In genomic region chr11:66081505-66081904, GRCh38 we compare ENCODE assay signal across 1 cellular context.
TF ChIP-seq lines count a peak whose summit lies in the region.

No MANE protein-coding gene starts in this region.

TF ChIP-seq in K562, 482 proteins besides CTCF, POLR2A, EP300 and RAD21 (continues in another document):
- TF ChIP-seq CBX5 (IDR thresholded peaks at IDR 0.05; ENCODE audit: borderline replicate concordance, low read depth) (no peak), ZNF143 (CRISPR knock-in tag; IDR thresholded peaks at IDR 0.05) (no peak), BCL6 (CRISPR knock-in tag; IDR thresholded peaks at IDR 0.05) (no peak), GABPB2 (CRISPR knock-in tag; conservative IDR thresholded peaks at IDR 0.05) (no peak), ZNF121 (CRISPR knock-in tag; conservative IDR thresholded peaks at IDR 0.05) (no peak), SMAD4 (CRISPR knock-in tag; conservative IDR thresholded peaks at IDR 0.05) (0 out of 2 replicates have a peak, but pooled peaks have one; percentile 24), TBL1XR1 (IDR thresholded peaks at IDR 0.05; ENCODE audit: low read length in 2 of 2) (no peak), GABPA (tag; conservative IDR thresholded peaks at IDR 0.05; ENCODE audit: low read depth) (0 out of 2 replicates have a peak, but pooled peaks have one; percentile 16), ETS2 (tag; IDR thresholded peaks at IDR 0.05; ENCODE audit: borderline replicate concordance, poor library complexity, severe bottlenecking) (no peak), SAFB (IDR thresholded peaks at IDR 0.05; ENCODE audit: borderline replicate concordance, low read depth, low read length) (no peak), POLR3G (IDR thresholded peaks at IDR 0.05; ENCODE audit: extremely low read depth, insufficient read length, insufficient replicate concordance) (no peak), ZNF41 (CRISPR knock-in tag; conservative IDR thresholded peaks at IDR 0.05) (no peak), MXI1 (IDR thresholded peaks at IDR 0.05; ENCODE audit: low read depth, low read length) (no peak), MTA3 (IDR thresholded peaks at IDR 0.05; ENCODE audit: borderline replicate concordance) (no peak), MED1 (CRISPR knock-in tag; IDR thresholded peaks at IDR 0.05; ENCODE audit: borderline replicate concordance) (no peak), ZBTB7A (IDR thresholded peaks at IDR 0.05; ENCODE audit: borderline replicate concordance, control insufficient read depth, low read depth, low read length) (no peak), NR2C1 (IDR thresholded peaks at IDR 0.05) (no peak), NR2C1 (tag; IDR thresholded peaks at IDR 0.05) (no peak), ZNF444 (CRISPR knock-in tag; IDR thresholded peaks at IDR 0.05) (no peak), CHD4 (IDR thresholded peaks at IDR 0.05; ENCODE audit: insufficient read depth, insufficient replicate concordance, low read depth, low read length, poor library complexity, severe bottlenecking) (no peak), MEIS2 (IDR thresholded peaks at IDR 0.05; ENCODE audit: partially characterized antibody) (peak; percentile 30), DMBX1 (CRISPR knock-in tag; IDR thresholded peaks at IDR 0.05; ENCODE audit: borderline replicate concordance) (no peak), GTF2E2 (tag; IDR thresholded peaks at IDR 0.05) (no peak), HES1 (IDR thresholded peaks at IDR 0.05; ENCODE audit: low read depth) (no peak), CREB5 (CRISPR knock-in tag; IDR thresholded peaks at IDR 0.05) (no peak), ZNF696 (CRISPR knock-in tag; conservative IDR thresholded peaks at IDR 0.05) (no peak), L3MBTL2 (IDR thresholded peaks at IDR 0.05) (no peak), SP1 (CRISPR knock-in tag; IDR thresholded peaks at IDR 0.05) (no peak), TFAP4 (CRISPR knock-in tag; IDR thresholded peaks at IDR 0.05; ENCODE audit: borderline replicate concordance) (no peak), SAP30 (IDR thresholded peaks at IDR 0.05; ENCODE audit: borderline replicate concordance, insufficient read depth, low read depth, low read length, poor library complexity, severe bottlenecking) (no peak), PURB (CRISPR knock-in tag; IDR thresholded peaks at IDR 0.05; ENCODE audit: low read depth) (no peak), FOXK1 (CRISPR knock-in tag; IDR thresholded peaks at IDR 0.05; ENCODE audit: borderline replicate concordance) (no peak), BCOR (IDR thresholded peaks at IDR 0.05) (no peak), RBM25 (IDR thresholded peaks at IDR 0.05; ENCODE audit: low read depth, low read length, severe bottlenecking) (no peak), BRF1 (IDR thresholded peaks at IDR 0.05; ENCODE audit: borderline replicate concordance, extremely low read depth, insufficient read length) (no peak), ZNF584 (CRISPR knock-in tag; IDR thresholded peaks at IDR 0.05; ENCODE audit: low read depth) (no peak), LCOR (CRISPR knock-in tag; IDR thresholded peaks at IDR 0.05) (no peak), NFE2 (IDR thresholded peaks at IDR 0.05; ENCODE audit: low read depth) (no peak), TAF7 (tag; IDR thresholded peaks at IDR 0.05) (no peak), SIX5 (IDR thresholded peaks at IDR 0.05; ENCODE audit: borderline replicate concordance in 1 of 2, insufficient read depth in 1 of 2, low read depth in 1 of 2, low read length in 2 of 2) (no peak), ETV1 (tag; conservative IDR thresholded peaks at IDR 0.05; ENCODE audit: low read depth) (0 out of 2 replicates have a peak, but pooled peaks have one; percentile 35), MCM7 (IDR thresholded peaks at IDR 0.05) (no peak), ZNF395 (CRISPR knock-in tag; IDR thresholded peaks at IDR 0.05) (no peak), CAMTA2 (CRISPR knock-in tag; conservative IDR thresholded peaks at IDR 0.05) (no peak), PYGO2 (tag; IDR thresholded peaks at IDR 0.05) (no peak), ZNF263 (CRISPR knock-in tag; IDR thresholded peaks at IDR 0.05; ENCODE audit: borderline replicate concordance) (no peak), KDM5B (IDR thresholded peaks at IDR 0.05; ENCODE audit: insufficient replicate concordance, low read depth, low read length) (no peak), ARNT (IDR thresholded peaks at IDR 0.05) (no peak), CBFA2T3 (IDR thresholded peaks at IDR 0.05) (no peak), ZFP1 (CRISPR knock-in tag; IDR thresholded peaks at IDR 0.05) (no peak), PBX2 (CRISPR knock-in tag; IDR thresholded peaks at IDR 0.05; ENCODE audit: low read depth) (no peak), PBX2 (tag; conservative IDR thresholded peaks at IDR 0.05; ENCODE audit: low read depth) (no peak), MAZ (CRISPR knock-in tag; conservative IDR thresholded peaks at IDR 0.05 in 1 of 2, IDR thresholded peaks at IDR 0.05 in 1 of 2) (no peak), TCF3 (CRISPR knock-in tag; IDR thresholded peaks at IDR 0.05) (no peak), SMARCA4 (IDR thresholded peaks at IDR 0.05) (no peak), CTBP1 (IDR thresholded peaks at IDR 0.05; ENCODE audit: borderline replicate concordance) (0 out of 2 replicates have a peak, but pooled peaks have one; percentile 17), ZNF311 (CRISPR knock-in tag; IDR thresholded peaks at IDR 0.05) (no peak)
- TF ChIP-seq, protein P1, sequence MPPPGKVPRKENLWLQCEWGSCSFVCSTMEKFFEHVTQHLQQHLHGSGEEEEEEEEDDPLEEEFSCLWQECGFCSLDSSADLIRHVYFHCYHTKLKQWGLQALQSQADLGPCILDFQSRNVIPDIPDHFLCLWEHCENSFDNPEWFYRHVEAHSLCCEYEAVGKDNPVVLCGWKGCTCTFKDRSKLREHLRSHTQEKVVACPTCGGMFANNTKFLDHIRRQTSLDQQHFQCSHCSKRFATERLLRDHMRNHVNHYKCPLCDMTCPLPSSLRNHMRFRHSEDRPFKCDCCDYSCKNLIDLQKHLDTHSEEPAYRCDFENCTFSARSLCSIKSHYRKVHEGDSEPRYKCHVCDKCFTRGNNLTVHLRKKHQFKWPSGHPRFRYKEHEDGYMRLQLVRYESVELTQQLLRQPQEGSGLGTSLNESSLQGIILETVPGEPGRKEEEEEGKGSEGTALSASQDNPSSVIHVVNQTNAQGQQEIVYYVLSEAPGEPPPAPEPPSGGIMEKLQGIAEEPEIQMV (tag; conservative IDR thresholded peaks at IDR 0.05; ENCODE audit: low read depth): no peak
- TF ChIP-seq, protein P2, sequence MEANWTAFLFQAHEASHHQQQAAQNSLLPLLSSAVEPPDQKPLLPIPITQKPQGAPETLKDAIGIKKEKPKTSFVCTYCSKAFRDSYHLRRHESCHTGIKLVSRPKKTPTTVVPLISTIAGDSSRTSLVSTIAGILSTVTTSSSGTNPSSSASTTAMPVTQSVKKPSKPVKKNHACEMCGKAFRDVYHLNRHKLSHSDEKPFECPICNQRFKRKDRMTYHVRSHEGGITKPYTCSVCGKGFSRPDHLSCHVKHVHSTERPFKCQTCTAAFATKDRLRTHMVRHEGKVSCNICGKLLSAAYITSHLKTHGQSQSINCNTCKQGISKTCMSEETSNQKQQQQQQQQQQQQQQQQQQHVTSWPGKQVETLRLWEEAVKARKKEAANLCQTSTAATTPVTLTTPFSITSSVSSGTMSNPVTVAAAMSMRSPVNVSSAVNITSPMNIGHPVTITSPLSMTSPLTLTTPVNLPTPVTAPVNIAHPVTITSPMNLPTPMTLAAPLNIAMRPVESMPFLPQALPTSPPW (CRISPR knock-in tag; IDR thresholded peaks at IDR 0.05): 0 out of 2 replicates have a peak, but pooled peaks have one; percentile 10
- TF ChIP-seq, protein P3, sequence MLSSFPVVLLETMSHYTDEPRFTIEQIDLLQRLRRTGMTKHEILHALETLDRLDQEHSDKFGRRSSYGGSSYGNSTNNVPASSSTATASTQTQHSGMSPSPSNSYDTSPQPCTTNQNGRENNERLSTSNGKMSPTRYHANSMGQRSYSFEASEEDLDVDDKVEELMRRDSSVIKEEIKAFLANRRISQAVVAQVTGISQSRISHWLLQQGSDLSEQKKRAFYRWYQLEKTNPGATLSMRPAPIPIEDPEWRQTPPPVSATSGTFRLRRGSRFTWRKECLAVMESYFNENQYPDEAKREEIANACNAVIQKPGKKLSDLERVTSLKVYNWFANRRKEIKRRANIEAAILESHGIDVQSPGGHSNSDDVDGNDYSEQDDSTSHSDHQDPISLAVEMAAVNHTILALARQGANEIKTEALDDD (IDR thresholded peaks at IDR 0.05): peak; percentile 56; the same call in 1 of the 2 replicates
- TF ChIP-seq, protein P4, sequence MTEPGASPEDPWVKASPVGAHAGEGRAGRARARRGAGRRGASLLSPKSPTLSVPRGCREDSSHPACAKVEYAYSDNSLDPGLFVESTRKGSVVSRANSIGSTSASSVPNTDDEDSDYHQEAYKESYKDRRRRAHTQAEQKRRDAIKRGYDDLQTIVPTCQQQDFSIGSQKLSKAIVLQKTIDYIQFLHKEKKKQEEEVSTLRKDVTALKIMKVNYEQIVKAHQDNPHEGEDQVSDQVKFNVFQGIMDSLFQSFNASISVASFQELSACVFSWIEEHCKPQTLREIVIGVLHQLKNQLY (CRISPR knock-in tag; conservative IDR thresholded peaks at IDR 0.05): no peak
- TF ChIP-seq, protein P5, sequence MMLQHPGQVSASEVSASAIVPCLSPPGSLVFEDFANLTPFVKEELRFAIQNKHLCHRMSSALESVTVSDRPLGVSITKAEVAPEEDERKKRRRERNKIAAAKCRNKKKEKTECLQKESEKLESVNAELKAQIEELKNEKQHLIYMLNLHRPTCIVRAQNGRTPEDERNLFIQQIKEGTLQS (IDR thresholded peaks at IDR 0.05): no peak
- TF ChIP-seq, protein P5 (CRISPR knock-in tag; conservative IDR thresholded peaks at IDR 0.05): no peak
